ENCODE assay signal across 11 cellular contexts in the genomic region with DNA sequence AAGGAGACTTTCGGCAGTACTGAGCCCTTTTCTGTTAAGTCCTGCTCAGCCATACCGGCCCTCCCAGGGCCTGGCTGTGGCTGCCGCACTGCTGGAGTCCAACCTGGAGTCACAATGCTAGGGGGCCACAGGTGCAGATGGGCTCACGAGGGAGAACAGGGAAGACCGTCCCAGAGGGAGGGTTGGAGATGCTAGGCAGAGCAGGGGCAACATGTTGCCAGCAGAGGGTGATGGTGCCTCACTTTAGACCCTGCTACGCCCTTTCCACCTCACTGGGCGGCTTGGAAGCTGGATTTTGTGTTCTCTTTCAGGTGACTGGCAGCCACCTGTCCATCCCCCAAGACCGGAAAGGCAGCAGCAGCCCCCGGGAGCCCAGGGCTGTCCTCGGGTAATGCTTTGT. TPM values are rescaled to one million over a fixed set of nuclear protein-coding genes. Genes with fewer than 3 reads are reported as not detected.
DNase-seq lines count a peak whose midpoint lies in the region; ATAC-seq and TF ChIP-seq lines count a peak whose summit lies in the region.
"Not testable (repeated sequence)": the region's sequence is repeated elsewhere in the genome, so short reads cannot be mapped to it uniquely, and the experiment has no call there.
"Had no signal": no experiment of that assay in that cellular context is flagged by ENCODE, and none has a peak within 500 bp of the region (broad histone marks: within the 10 kb centered on the region; RNA-seq: fewer than 3 reads in every experiment).

No MANE protein-coding gene starts in this region.

- TF ChIP-seq EP300 in neural cell (conservative IDR thresholded peaks at IDR 0.05; ENCODE audit: poor library complexity, severe bottlenecking): not testable (repeated sequence)

- peak; percentile 56 for ATAC-seq in HG02870 (IDR thresholded peaks at IDR 0.05; ENCODE audit: unreplicated experiment)
- peak; percentile 80 for ATAC-seq in left ventricle myocardium superior

- not testable (repeated sequence) for H3K9ac ChIP-seq in neural cell (ENCODE audit: low read length)

- TF ChIP-seq RAD21 in neural cell (conservative IDR thresholded peaks at IDR 0.05): peak; percentile 60

- not testable (repeated sequence) for H3K4me3 ChIP-seq in neural cell (ENCODE audit: low read length)

- not testable (repeated sequence) for H4K20me1 ChIP-seq in neural cell (ENCODE audit: insufficient read depth)

- not testable (repeated sequence) for H3K27ac ChIP-seq in neural cell (ENCODE audit: low read length)

- not testable (repeated sequence) for H3K27me3 Mint-ChIP-seq in activated CD4-positive, alpha-beta T cell treated with anti-CD3 and anti-CD28 coated beads, Interleukin-2, amount 10 ng/mL, durations not matched to agents 7 days and 5 days

- H3K9me2 ChIP-seq in neural cell (ENCODE audit: insufficient read depth, low read length): not testable (repeated sequence)

- intact Hi-C loops in left ventricle myocardium superior (cut with micrococcal nuclease): not testable (repeated sequence)

- H3F3A ChIP-seq in neural cell (ENCODE audit: insufficient read depth, low read length, poor library complexity, severe bottlenecking): not testable (repeated sequence)

- H3K9me3 Mint-ChIP-seq in activated CD4-positive, alpha-beta T cell treated with anti-CD3 and anti-CD28 coated beads, Interleukin-2, amount 10 ng/mL, durations not matched to agents 7 days and 5 days: not testable (repeated sequence)

- DNase-seq in GM10248 (ENCODE audit: extremely low spot score); left ventricle myocardium superior: not testable (repeated sequence)
- DNase-seq in NCI-H526 (lab: John Stamatoyannopoulos, UW) (peak; percentile 18 to 56), cerebellar cortex (ENCODE audit: low spot score) (peak; percentile 61)
- peak; percentile 29 for DNase-seq in activated CD4-positive, alpha-beta T cell treated with anti-CD3 and anti-CD28 coated beads, Interleukin-2, amount 10 ng/mL, durations not matched to agents 7 days and 5 days

- POLR2A ChIA-PET in GM10248 (lab: Yijun Ruan, JAX); activated CD4-positive, alpha-beta T cell treated with anti-CD3 and anti-CD28 coated beads, Interleukin-2, amount 10 ng/mL, durations not matched to agents 7 days and 5 days (lab: Charles Lee): not testable (repeated sequence)

- not testable (repeated sequence) for H3K36me3 ChIP-seq in neural cell (ENCODE audit: insufficient read depth, low read length)

- not testable (repeated sequence) for H3K36me3 Mint-ChIP-seq in activated CD4-positive, alpha-beta T cell treated with anti-CD3 and anti-CD28 coated beads, Interleukin-2, amount 10 ng/mL, durations not matched to agents 7 days and 5 days (ENCODE audit: low read depth)

- not testable (repeated sequence) for H3K79me2 ChIP-seq in neural cell (replicated peaks; ENCODE audit: insufficient read depth, low read length)

- H3K4me3 Mint-ChIP-seq in activated CD4-positive, alpha-beta T cell treated with anti-CD3 and anti-CD28 coated beads, Interleukin-2, amount 10 ng/mL, durations not matched to agents 7 days and 5 days: not testable (repeated sequence)

- CTCF ChIA-PET in GM10248 (lab: Yijun Ruan, JAX): interaction anchor here (1.7 to 1.9 kb wide), 2 partner anchors 189 to 192 kb away, joined by 5 to 8 read pairs; no protein-coding TSS in a partner anchor
- CTCF ChIA-PET in activated CD4-positive, alpha-beta T cell treated with anti-CD3 and anti-CD28 coated beads, Interleukin-2, amount 10 ng/mL, durations not matched to agents 7 days and 5 days (lab: Charles Lee): not testable (repeated sequence)

- not testable (repeated sequence) for H3K27me3 ChIP-seq in neural cell (ENCODE audit: insufficient read depth, low read depth, low read length)

- not testable (repeated sequence) for H3K4me2 ChIP-seq in neural cell (ENCODE audit: low read length)

- H3K9me3 ChIP-seq in neural cell (ENCODE audit: low read length): not testable (repeated sequence)

- not testable (repeated sequence) for H3K27ac Mint-ChIP-seq in activated CD4-positive, alpha-beta T cell treated with anti-CD3 and anti-CD28 coated beads, Interleukin-2, amount 10 ng/mL, durations not matched to agents 7 days and 5 days

- H2AFZ ChIP-seq in neural cell (ENCODE audit: low read depth, low read length): not testable (repeated sequence)

- TF ChIP-seq CTCF in GM10248 (IDR thresholded peaks at IDR 0.05; ENCODE audit: control extremely low read depth, extremely low read depth, low read depth, missing control alignments) (peak; percentile 54), neural cell (IDR thresholded peaks at IDR 0.05; ENCODE audit: poor library complexity, severe bottlenecking) (peak; percentile 58)

- H3K4me1 Mint-ChIP-seq in activated CD4-positive, alpha-beta T cell treated with anti-CD3 and anti-CD28 coated beads, Interleukin-2, amount 10 ng/mL, durations not matched to agents 7 days and 5 days: peaks cover 19% of the 10 kb centered on the region

TF ChIP-seq in neural cell, 6 proteins besides CTCF, POLR2A, EP300 and RAD21:
- TF ChIP-seq SMC3 (conservative IDR thresholded peaks at IDR 0.05; ENCODE audit: poor library complexity): peak; percentile 67
TF ChIP-seq in neural cell: peak in this region for 1; not testable (repeated sequence) for 5.

RNA-seq across cellular contexts. Expression of a gene that starts 48.1 kb away (rescaled TPM):
- not detected for total RNA-seq in activated CD4-positive, alpha-beta T cell treated with anti-CD3 and anti-CD28 coated beads, Interleukin-2, amount 10 ng/mL, durations not matched to agents 7 days and 5 days
- total RNA-seq in left ventricle myocardium superior: not detected
- not detected in 2 replicates for polyA plus RNA-seq in neural cell
- not detected in 2 replicates for polyA minus RNA-seq in neural cell
- total RNA-seq: activated CD4-positive, alpha-beta memory T cell treated with anti-CD3 and anti-CD28 coated beads, Interleukin-2, amount 10 ng/mL, durations not matched to agents 7 days and 5 days; aorta; frontal cortex; suprapubic skin had no signal
- polyA plus RNA-seq: aorta had no signal

RNA-seq across cellular contexts. Expression of a gene that starts 51.6 kb away (rescaled TPM):
- total RNA-seq in activated CD4-positive, alpha-beta T cell treated with anti-CD3 and anti-CD28 coated beads, Interleukin-2, amount 10 ng/mL, durations not matched to agents 7 days and 5 days: 10 to 100 TPM; 68.2 to 73.5 TPM
- 0.20 TPM for total RNA-seq in left ventricle myocardium superior
- polyA plus RNA-seq in neural cell: not detected in 2 replicates
- polyA minus RNA-seq in neural cell: not detected in 2 replicates
- total RNA-seq: frontal cortex had no signal

Comparison
In these comparisons a context has a peak if more than half of its experiments do, and no peak if none do; other contexts are left out.
1. RNA of a gene that starts 51.6 kb away (total RNA-seq): 68.2 to 73.5 TPM in activated CD4-positive, alpha-beta T cell treated with anti-CD3 and anti-CD28 coated beads, Interleukin-2, amount 10 ng/mL, durations not matched to agents 7 days and 5 days; 0.20 TPM in left ventricle myocardium superior (single experiment); every median in the first group is over 10 times any median in the second.